Comparison of ENCODE assay signal across 20 cellular contexts in the genomic region with DNA sequence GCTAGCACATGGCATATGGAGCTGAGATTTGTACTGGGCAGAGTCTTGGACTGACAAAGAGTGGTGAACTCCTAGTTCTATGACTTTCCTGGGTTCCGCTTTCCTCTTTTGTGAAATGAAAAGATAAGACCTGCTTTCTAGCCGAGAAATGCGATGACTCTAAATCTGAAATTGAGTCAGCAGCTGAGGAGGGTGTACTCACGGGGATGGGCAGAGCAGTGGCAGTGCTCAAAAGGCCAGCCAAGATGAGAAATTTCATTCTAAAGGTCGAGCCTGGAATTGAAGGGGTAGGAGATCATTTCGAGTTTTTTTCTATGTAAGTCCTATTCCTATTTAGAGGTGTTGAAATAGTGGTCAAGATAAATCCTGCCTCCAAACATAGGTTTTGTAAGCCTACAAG. TPM values are rescaled to one million over a fixed set of nuclear protein-coding genes. Genes with fewer than 3 reads are reported as not detected.
"Had no signal": no experiment of that assay in that cellular context is flagged by ENCODE, and none has a peak within 500 bp of the region (broad histone marks: within the 10 kb centered on the region; RNA-seq: fewer than 3 reads in every experiment).

No MANE protein-coding gene starts in this region.

- H3K36me3 ChIP-seq: breast epithelium, neutrophil, transverse colon, WERI-Rb-1 had no signal

- H3K79me2 ChIP-seq: hepatocyte had no signal

- H3K4me3 ChIP-seq: breast epithelium, dorsolateral prefrontal cortex, hepatocyte, left lung, skin epidermis, transverse colon had no signal

- H3K27me3 ChIP-seq: breast epithelium, dorsolateral prefrontal cortex, hepatocyte, left lung, neutrophil, transverse colon had no signal

- H3K9me3 ChIP-seq: breast epithelium, left lung, neutrophil, transverse colon had no signal

- ATAC-seq: activated CD8-positive, alpha-beta T cell treated with anti-CD3 and anti-CD28 coated beads for 36 hours; left lung; naive thymus-derived CD8-positive, alpha-beta T cell had no signal

- FAIRE-seq: keratinocyte had no signal

- DNase-seq: activated CD4-positive, alpha-beta T cell treated with anti-CD3 and anti-CD28 coated beads for 4 hours; activated CD8-positive, alpha-beta memory T cell treated with anti-CD3 and anti-CD28 coated beads, Interleukin-2, amount 50 U/mL, for 4 hours; activated CD8-positive, alpha-beta T cell treated with anti-CD3 and anti-CD28 coated beads for 36 hours; activated naive CD8-positive, alpha-beta T cell treated with anti-CD3 and anti-CD28 coated beads, Interleukin-2, amount 10 ng/mL, durations not matched to agents 7 days and 5 days; aorta; dorsolateral prefrontal cortex; erythroblast; left lung; naive thymus-derived CD8-positive, alpha-beta T cell; retina; stimulated activated CD4-positive, alpha-beta T cell treated with anti-CD3 and anti-CD28 coated beads, Interleukin-15, amount 100 ng/mL, for 24 hours; stimulated activated CD4-positive, alpha-beta T cell treated with anti-CD3 and anti-CD28 coated beads, Interleukin-4, amount 100 ng/mL, for 1 hour; stimulated activated naive CD4-positive, alpha-beta T cell; transverse colon; WERI-Rb-1 had no signal

- H3K27ac ChIP-seq: breast epithelium, hepatocyte, left lung, neutrophil, skin epidermis, transverse colon, WERI-Rb-1 had no signal

- H3K4me1 ChIP-seq: breast epithelium, left lung had no signal

- H2AFZ ChIP-seq: hepatocyte had no signal

- H3K4me2 ChIP-seq: hepatocyte had no signal

RNA-seq across cellular contexts. Expression of a gene that starts 59.8 kb away (rescaled TPM):
- total RNA-seq: activated CD8-positive, alpha-beta T cell treated with anti-CD3 and anti-CD28 coated beads for 36 hours; activated naive CD8-positive, alpha-beta T cell treated with anti-CD3 and anti-CD28 coated beads, Interleukin-2, amount 10 ng/mL, durations not matched to agents 7 days and 5 days; naive thymus-derived CD8-positive, alpha-beta T cell had no signal
- polyA plus RNA-seq: keratinocyte; naive thymus-derived CD8-positive, alpha-beta T cell had no signal
